In the genomic region with DNA sequence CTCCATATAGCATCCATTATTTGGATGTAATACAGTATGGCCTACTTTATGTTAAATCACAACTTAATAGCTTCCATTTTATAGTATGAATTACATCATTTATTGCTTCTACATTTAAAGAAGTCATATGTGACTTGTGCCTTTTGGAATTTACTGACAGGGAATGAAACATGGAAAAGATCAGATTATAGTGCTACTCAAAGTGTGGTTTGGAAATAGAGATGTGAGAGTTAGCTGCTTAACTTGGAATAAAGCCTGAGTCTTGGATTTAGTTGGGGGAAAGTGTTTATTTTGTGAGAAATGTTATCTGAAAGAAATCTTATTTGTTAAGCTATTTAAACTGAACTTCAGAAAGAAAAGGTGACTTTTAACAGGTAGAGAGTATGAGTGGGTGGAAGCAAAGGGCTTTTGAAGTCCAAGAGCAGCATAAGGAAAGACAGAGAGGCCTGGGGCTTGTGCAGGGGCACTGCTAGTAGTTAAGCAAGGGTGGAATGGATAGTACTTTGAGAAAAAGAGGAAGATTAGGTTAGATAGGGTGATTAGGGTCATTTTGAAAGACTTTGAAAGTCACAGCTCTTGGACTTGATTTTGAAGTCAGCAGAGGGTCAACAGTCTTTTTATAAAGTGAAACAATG, we compare ENCODE assay signal across 1 cellular context.
TF ChIP-seq lines count a peak whose summit lies in the region.

No MANE protein-coding gene starts in this region.

TF ChIP-seq in GM12878, 131 proteins besides CTCF, POLR2A, EP300 and RAD21 (continued from another document):
- no peak for TF ChIP-seq ZNF384 (IDR thresholded peaks at IDR 0.05; ENCODE audit: borderline replicate concordance, low read depth, low read length)
- no peak for TF ChIP-seq ZNF24 (IDR thresholded peaks at IDR 0.05)
- TF ChIP-seq, protein P1, sequence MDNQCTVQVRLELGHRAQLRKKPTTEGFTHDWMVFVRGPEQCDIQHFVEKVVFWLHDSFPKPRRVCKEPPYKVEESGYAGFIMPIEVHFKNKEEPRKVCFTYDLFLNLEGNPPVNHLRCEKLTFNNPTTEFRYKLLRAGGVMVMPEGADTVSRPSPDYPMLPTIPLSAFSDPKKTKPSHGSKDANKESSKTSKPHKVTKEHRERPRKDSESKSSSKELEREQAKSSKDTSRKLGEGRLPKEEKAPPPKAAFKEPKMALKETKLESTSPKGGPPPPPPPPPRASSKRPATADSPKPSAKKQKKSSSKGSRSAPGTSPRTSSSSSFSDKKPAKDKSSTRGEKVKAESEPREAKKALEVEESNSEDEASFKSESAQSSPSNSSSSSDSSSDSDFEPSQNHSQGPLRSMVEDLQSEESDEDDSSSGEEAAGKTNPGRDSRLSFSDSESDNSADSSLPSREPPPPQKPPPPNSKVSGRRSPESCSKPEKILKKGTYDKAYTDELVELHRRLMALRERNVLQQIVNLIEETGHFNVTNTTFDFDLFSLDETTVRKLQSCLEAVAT (IDR thresholded peaks at IDR 0.05) = no peak
- TF ChIP-seq JUND (IDR thresholded peaks at IDR 0.05; ENCODE audit: low read depth, low read length) = no peak
- no peak for TF ChIP-seq PML (IDR thresholded peaks at IDR 0.05; ENCODE audit: low read length)
- no peak for TF ChIP-seq RFX5 (IDR thresholded peaks at IDR 0.05; ENCODE audit: low read depth, low read length)
- TF ChIP-seq, protein P2, sequence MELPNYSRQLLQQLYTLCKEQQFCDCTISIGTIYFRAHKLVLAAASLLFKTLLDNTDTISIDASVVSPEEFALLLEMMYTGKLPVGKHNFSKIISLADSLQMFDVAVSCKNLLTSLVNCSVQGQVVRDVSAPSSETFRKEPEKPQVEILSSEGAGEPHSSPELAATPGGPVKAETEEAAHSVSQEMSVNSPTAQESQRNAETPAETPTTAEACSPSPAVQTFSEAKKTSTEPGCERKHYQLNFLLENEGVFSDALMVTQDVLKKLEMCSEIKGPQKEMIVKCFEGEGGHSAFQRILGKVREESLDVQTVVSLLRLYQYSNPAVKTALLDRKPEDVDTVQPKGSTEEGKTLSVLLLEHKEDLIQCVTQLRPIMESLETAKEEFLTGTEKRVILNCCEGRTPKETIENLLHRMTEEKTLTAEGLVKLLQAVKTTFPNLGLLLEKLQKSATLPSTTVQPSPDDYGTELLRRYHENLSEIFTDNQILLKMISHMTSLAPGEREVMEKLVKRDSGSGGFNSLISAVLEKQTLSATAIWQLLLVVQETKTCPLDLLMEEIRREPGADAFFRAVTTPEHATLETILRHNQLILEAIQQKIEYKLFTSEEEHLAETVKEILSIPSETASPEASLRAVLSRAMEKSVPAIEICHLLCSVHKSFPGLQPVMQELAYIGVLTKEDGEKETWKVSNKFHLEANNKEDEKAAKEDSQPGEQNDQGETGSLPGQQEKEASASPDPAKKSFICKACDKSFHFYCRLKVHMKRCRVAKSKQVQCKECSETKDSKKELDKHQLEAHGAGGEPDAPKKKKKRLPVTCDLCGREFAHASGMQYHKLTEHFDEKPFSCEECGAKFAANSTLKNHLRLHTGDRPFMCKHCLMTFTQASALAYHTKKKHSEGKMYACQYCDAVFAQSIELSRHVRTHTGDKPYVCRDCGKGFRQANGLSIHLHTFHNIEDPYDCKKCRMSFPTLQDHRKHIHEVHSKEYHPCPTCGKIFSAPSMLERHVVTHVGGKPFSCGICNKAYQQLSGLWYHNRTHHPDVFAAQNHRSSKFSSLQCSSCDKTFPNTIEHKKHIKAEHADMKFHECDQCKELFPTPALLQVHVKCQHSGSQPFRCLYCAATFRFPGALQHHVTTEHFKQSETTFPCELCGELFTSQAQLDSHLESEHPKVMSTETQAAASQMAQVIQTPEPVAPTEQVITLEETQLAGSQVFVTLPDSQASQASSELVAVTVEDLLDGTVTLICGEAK (IDR thresholded peaks at IDR 0.05; ENCODE audit: borderline replicate concordance) = no peak
- TF ChIP-seq YY1 (IDR thresholded peaks at IDR 0.05; ENCODE audit: low read depth, low read length) = no peak
- no peak for TF ChIP-seq SMC3 (IDR thresholded peaks at IDR 0.05; ENCODE audit: borderline replicate concordance, low read length)
- TF ChIP-seq, protein P3, sequence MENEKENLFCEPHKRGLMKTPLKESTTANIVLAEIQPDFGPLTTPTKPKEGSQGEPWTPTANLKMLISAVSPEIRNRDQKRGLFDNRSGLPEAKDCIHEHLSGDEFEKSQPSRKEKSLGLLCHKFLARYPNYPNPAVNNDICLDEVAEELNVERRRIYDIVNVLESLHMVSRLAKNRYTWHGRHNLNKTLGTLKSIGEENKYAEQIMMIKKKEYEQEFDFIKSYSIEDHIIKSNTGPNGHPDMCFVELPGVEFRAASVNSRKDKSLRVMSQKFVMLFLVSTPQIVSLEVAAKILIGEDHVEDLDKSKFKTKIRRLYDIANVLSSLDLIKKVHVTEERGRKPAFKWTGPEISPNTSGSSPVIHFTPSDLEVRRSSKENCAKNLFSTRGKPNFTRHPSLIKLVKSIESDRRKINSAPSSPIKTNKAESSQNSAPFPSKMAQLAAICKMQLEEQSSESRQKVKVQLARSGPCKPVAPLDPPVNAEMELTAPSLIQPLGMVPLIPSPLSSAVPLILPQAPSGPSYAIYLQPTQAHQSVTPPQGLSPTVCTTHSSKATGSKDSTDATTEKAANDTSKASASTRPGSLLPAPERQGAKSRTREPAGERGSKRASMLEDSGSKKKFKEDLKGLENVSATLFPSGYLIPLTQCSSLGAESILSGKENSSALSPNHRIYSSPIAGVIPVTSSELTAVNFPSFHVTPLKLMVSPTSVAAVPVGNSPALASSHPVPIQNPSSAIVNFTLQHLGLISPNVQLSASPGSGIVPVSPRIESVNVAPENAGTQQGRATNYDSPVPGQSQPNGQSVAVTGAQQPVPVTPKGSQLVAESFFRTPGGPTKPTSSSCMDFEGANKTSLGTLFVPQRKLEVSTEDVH (IDR thresholded peaks at IDR 0.05; ENCODE audit: low read depth, partially characterized antibody) = no peak
- TF ChIP-seq MEF2A (IDR thresholded peaks at IDR 0.05; ENCODE audit: insufficient read depth, low read depth, low read length) = no peak
- no peak for TF ChIP-seq TAF1 (IDR thresholded peaks at IDR 0.05; ENCODE audit: borderline replicate concordance, low read depth, low read length)
- TF ChIP-seq, protein P4, sequence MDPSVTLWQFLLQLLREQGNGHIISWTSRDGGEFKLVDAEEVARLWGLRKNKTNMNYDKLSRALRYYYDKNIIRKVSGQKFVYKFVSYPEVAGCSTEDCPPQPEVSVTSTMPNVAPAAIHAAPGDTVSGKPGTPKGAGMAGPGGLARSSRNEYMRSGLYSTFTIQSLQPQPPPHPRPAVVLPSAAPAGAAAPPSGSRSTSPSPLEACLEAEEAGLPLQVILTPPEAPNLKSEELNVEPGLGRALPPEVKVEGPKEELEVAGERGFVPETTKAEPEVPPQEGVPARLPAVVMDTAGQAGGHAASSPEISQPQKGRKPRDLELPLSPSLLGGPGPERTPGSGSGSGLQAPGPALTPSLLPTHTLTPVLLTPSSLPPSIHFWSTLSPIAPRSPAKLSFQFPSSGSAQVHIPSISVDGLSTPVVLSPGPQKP (IDR thresholded peaks at IDR 0.05; ENCODE audit: low read depth, low read length) = no peak
- no peak for TF ChIP-seq TBL1XR1 (IDR thresholded peaks at IDR 0.05; ENCODE audit: low read depth, low read length)
TF ChIP-seq in GM12878: peak in this region for 0.
